Comparison of ENCODE assay signal across 1 cellular context in genomic region chr1:151062738-151063371, GRCh38.
TF ChIP-seq lines count a peak whose summit lies in the region.

No MANE protein-coding gene starts in this region.

TF ChIP-seq in endothelial cell of umbilical vein, 7 proteins besides CTCF, POLR2A, EP300 and RAD21:
- no peak for TF ChIP-seq POLR2AphosphoS5 (IDR thresholded peaks at IDR 0.05; ENCODE audit: insufficient read depth, low read depth, low read length)
- peak; percentile 39 for TF ChIP-seq JUN (IDR thresholded peaks at IDR 0.05; ENCODE audit: borderline replicate concordance, insufficient read depth, insufficient read length, low read depth)
TF ChIP-seq in endothelial cell of umbilical vein: peak in this region for 1.
